In the genomic region with DNA sequence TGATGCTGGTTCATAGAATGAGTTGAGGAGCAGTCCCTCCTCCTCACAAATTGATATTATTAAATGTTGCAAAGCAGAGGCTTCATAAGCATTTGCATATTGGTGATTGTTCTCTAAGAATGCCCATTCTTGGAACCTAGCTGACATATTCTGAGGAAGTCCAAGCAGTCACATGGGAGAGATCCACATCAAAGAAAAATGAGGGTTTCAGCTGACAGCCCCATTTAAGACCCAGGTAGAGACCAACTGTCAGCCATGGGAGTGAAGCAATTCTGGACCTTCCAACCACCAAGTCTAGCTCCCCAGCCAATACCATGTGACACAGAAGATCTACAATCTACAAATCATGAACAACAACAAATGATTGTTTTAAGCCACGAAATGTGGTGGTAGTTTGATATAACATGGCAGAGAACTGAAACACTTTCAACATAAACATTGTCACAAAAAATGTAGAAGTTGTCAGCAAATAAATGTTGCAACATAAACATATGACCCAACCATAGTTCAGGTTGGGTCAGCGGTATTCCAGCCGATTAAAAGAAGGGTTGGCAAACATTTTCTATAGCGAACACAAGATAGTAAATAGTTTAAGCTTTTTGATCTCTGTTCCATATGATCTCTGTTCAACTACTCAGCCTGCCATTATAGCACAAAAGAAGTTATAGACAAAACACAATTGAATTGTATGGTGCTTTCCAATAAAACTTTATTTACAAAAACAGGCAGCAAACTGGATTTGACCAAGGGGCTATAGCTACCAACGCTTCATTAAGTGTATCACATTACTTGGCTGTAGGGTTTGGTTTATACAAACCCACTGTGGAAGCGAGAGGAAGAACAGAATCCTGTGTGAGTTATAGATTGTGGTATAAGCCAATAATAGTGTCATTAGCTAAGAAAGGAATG, we compare ENCODE assay signal across 1 cellular context.
TF ChIP-seq lines count a peak whose summit lies in the region.

No MANE protein-coding gene starts in this region.

TF ChIP-seq in K562, 482 proteins besides CTCF, POLR2A, EP300 and RAD21:
- TF ChIP-seq, protein P1, sequence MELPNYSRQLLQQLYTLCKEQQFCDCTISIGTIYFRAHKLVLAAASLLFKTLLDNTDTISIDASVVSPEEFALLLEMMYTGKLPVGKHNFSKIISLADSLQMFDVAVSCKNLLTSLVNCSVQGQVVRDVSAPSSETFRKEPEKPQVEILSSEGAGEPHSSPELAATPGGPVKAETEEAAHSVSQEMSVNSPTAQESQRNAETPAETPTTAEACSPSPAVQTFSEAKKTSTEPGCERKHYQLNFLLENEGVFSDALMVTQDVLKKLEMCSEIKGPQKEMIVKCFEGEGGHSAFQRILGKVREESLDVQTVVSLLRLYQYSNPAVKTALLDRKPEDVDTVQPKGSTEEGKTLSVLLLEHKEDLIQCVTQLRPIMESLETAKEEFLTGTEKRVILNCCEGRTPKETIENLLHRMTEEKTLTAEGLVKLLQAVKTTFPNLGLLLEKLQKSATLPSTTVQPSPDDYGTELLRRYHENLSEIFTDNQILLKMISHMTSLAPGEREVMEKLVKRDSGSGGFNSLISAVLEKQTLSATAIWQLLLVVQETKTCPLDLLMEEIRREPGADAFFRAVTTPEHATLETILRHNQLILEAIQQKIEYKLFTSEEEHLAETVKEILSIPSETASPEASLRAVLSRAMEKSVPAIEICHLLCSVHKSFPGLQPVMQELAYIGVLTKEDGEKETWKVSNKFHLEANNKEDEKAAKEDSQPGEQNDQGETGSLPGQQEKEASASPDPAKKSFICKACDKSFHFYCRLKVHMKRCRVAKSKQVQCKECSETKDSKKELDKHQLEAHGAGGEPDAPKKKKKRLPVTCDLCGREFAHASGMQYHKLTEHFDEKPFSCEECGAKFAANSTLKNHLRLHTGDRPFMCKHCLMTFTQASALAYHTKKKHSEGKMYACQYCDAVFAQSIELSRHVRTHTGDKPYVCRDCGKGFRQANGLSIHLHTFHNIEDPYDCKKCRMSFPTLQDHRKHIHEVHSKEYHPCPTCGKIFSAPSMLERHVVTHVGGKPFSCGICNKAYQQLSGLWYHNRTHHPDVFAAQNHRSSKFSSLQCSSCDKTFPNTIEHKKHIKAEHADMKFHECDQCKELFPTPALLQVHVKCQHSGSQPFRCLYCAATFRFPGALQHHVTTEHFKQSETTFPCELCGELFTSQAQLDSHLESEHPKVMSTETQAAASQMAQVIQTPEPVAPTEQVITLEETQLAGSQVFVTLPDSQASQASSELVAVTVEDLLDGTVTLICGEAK (IDR thresholded peaks at IDR 0.05), result 0 out of 2 replicates have a peak, but pooled peaks have one; percentile 21
- TF ChIP-seq, protein P1 (CRISPR knock-in tag; IDR thresholded peaks at IDR 0.05), result no peak
- TF ChIP-seq MAFG (tag; conservative IDR thresholded peaks at IDR 0.05), result no peak
